Comparison of ENCODE assay signal across 8 cellular contexts in the genomic region with DNA sequence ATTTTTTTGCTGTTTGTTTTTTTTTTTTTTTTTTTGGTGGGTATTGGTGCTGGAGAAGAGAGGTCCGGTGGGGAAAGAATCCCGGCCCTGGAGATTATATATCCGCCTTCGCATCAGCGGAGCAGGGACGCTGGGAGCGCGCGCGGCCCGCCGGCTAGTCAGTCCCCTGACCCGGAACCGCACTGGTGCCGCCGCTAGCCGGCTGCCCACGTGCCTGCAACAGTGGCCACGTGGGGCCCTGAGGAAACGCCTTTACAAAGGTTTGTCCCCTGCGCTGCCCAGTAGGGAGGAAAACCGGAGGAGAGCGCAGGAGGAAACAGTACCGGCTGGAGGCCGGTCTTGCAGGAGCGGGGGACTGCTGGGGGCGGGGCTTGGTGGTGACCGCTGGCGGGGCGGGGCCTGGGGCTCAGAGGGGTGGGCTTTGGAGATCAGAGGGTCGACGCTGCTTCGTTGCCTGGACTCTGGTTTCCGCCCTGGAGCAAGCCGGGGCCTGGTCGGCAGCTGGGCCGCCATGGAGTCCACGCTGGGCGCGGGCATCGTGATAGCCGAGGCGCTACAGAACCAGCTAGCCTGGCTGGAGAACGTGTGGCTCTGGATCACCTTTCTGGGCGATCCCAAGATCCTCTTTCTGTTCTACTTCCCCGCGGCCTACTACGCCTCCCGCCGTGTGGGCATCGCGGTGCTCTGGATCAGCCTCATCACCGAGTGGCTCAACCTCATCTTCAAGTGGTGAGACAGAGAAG. TPM values are rescaled to one million over a fixed set of nuclear protein-coding genes. Genes with fewer than 3 reads are reported as not detected.
DNase-seq lines count a peak whose midpoint lies in the region; ATAC-seq and TF ChIP-seq lines count a peak whose summit lies in the region.

A gene with protein sequence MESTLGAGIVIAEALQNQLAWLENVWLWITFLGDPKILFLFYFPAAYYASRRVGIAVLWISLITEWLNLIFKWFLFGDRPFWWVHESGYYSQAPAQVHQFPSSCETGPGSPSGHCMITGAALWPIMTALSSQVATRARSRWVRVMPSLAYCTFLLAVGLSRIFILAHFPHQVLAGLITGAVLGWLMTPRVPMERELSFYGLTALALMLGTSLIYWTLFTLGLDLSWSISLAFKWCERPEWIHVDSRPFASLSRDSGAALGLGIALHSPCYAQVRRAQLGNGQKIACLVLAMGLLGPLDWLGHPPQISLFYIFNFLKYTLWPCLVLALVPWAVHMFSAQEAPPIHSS (plus strand): TSS at position 281 of the 743 bp plus-strand sequence. CDS start 231 bp downstream, at position 512.

- H3K36me3 Mint-ChIP-seq in type B pancreatic cell: peaks cover 10% of the 10 kb centered on the region

- H3K27ac Mint-ChIP-seq in type B pancreatic cell: peak within 1 kb of the TSS; percentile 95

- intact Hi-C loops in cardiac septum (cut with DNase I): loop anchor here (2.0 to 5.0 kb wide), 3 partner anchors 26 to 72 kb away; a partner anchor contains a TSS

- H3K27me3 Mint-ChIP-seq in type B pancreatic cell: no peaks in the 10 kb centered on the region

- ATAC-seq in HG02623 (IDR thresholded peaks at IDR 0.05; ENCODE audit: unreplicated experiment): peak; percentile 69

- H3K4me1 Mint-ChIP-seq in type B pancreatic cell (ENCODE audit: unreplicated experiment): peaks cover 22% of the 10 kb centered on the region

- peak; percentile 74 for DNase-seq in NCI-H128 (lab: John Stamatoyannopoulos, UW; ENCODE audit: unreplicated experiment)
- DNase-seq in SW480 (ENCODE audit: low spot score): peak; percentile 98
- peak; percentile 97 for DNase-seq in cardiac septum (ENCODE audit: low spot score)
- peak; percentile 97 for DNase-seq in pons (ENCODE audit: low spot score)
- DNase-seq in type B pancreatic cell (ENCODE audit: extremely low spot score, unreplicated experiment): peak; percentile 95

- no peak for TF ChIP-seq CTCF in type B pancreatic cell (conservative IDR thresholded peaks at IDR 0.05)

- H3K4me3 Mint-ChIP-seq in type B pancreatic cell: peak within 1 kb of the TSS; percentile 97

- peak; percentile 72 for TF ChIP-seq POLR2A in GM10847 (IDR thresholded peaks at IDR 0.05; ENCODE audit: extremely low read depth, insufficient read length)

- 0 to 1% (median 1%) methylated on average over 49 to 53 of the region's 53 CpGs for WGBS in adipose tissue, 3 donors

- H3K9me3 Mint-ChIP-seq in type B pancreatic cell: no peaks in the 10 kb centered on the region

- peak within 1 kb of the TSS; percentile 71 for H3K27ac ChIP-seq in adipose tissue (ENCODE audit: low read depth, low read length)

RNA-seq across cellular contexts. Expression of the gene that starts here (rescaled TPM):
- polyA plus RNA-seq in adipose tissue: 10 to 100 TPM; 39.4 to 85.3 (median 39.5) TPM
- total RNA-seq in cardiac septum: 33.6 TPM
- 63.6 and 63.7 TPM in 2 replicates for total RNA-seq in type B pancreatic cell (ENCODE audit: low replicate concordance)

Comparison
In these comparisons a context has a peak if more than half of its experiments do, and no peak if none do; other contexts are left out.
1. Peak in every context shown above with its lines: DNase-seq, ATAC-seq and H3K27ac ChIP-seq.